In the genomic region with DNA sequence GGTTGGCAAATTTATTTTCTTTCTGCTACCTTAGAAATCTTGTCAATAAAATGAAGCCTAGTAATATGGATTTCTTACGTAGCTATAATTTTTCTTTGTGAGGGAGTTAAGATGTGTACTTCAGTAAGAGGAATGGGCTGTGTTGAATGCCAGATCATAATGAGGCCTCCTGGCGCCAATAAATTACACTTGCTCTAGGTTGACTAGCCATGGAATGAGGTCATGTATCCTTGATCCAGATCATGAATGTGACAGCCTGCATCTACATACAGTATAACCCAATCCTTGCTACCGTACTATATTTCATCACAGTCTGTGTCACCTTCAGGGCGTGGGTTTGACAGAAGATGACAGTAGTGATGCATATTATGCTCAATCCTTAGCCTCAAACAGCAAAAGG, we compare ENCODE assay signal across 27 cellular contexts. TPM values are rescaled to one million over a fixed set of nuclear protein-coding genes. Genes with fewer than 3 reads are reported as not detected.
DNase-seq lines count a peak whose midpoint lies in the region; ATAC-seq and TF ChIP-seq lines count a peak whose summit lies in the region.
"Had no signal": no experiment of that assay in that cellular context is flagged by ENCODE, and none has a peak within 500 bp of the region (broad histone marks: within the 10 kb centered on the region; RNA-seq: fewer than 3 reads in every experiment).

No MANE protein-coding gene starts in this region.

- no peak for ATAC-seq in gastroesophageal sphincter
- no peak for ATAC-seq in sciatic nerve
- ATAC-seq: left colon; natural killer cell treated with Interleukin-12 subunit alpha and Interleukin-12 subunit beta and Interleukin-15 and Interleukin-18, amount 100 ng/mL, for 72 hours; Panc1; stimulated activated naive B cell treated with anti-CD40 and anti-IgM and Interleukin-4, amounts not matched to agents 10 μg/mL and 1 μg/mL and 100 μg/mL, for 72 hours had no signal

- no peak overlapping the region for H3K4me3 Mint-ChIP-seq in activated T-cell treated with anti-CD3 and anti-CD28 coated beads, Interleukin-2, amount 50 U/mL, for 24 hours
- H3K4me3 Mint-ChIP-seq: activated CD4-positive, alpha-beta memory T cell treated with anti-CD3 and anti-CD28 coated beads for 36 hours; central memory CD8-positive, alpha-beta T cell; natural killer cell treated with Interleukin-12 subunit alpha and Interleukin-12 subunit beta and Interleukin-15 and Interleukin-18, amount 100 ng/mL, for 72 hours; stimulated activated naive B cell treated with anti-CD40 and anti-IgM and Interleukin-4, amounts not matched to agents 10 μg/mL and 1 μg/mL and 100 μg/mL, for 72 hours; T-helper 2 cell treated with Interferon-gamma antibody and Interleukin-4, amounts not matched to agents 5 μg/mL and 100 μg/mL, for 36 hours had no signal

- H3K36me3 Mint-ChIP-seq in activated T-cell treated with anti-CD3 and anti-CD28 coated beads, Interleukin-2, amount 50 U/mL, for 24 hours (ENCODE audit: low read depth): no peaks in the 10 kb centered on the region
- H3K36me3 Mint-ChIP-seq: activated CD4-positive, alpha-beta memory T cell treated with anti-CD3 and anti-CD28 coated beads for 36 hours; natural killer cell treated with Interleukin-12 subunit alpha and Interleukin-12 subunit beta and Interleukin-15 and Interleukin-18, amount 100 ng/mL, for 72 hours; stimulated activated naive B cell treated with anti-CD40 and anti-IgM and Interleukin-4, amounts not matched to agents 10 μg/mL and 1 μg/mL and 100 μg/mL, for 72 hours had no signal

- intact Hi-C loops in breast epithelium (cut with DNase I; ENCODE audit: low total_unique reads): loop anchor here (10.0 kb wide), 1 partner anchor 456 kb away; no protein-coding TSS in a partner anchor
- intact Hi-C loops in sciatic nerve (cut with DNase I): no loop called here

- H3K27me3 ChIP-seq in breast epithelium: peaks cover 0 to 23% of the 10 kb centered on the region in 2 donors
- no peaks in the 10 kb centered on the region for H3K27me3 ChIP-seq in gastroesophageal sphincter

- TF ChIP-seq EP300 in gastroesophageal sphincter (IDR thresholded peaks at IDR 0.05): no peak

- POLR2A ChIA-PET in HEK293T (lab: Yijun Ruan, JAX): no interaction called here

- H3K4me1 ChIP-seq in breast epithelium (peaks cover 0 to 5% of the 10 kb centered on the region in 2 donors), gastroesophageal sphincter (peaks cover 0 to 30% (median 0%) of the 10 kb centered on the region in 3 donors)
- H3K4me1 ChIP-seq: BLaER1 had no signal

- H3K4me1 Mint-ChIP-seq in activated T-cell treated with anti-CD3 and anti-CD28 coated beads, Interleukin-2, amount 50 U/mL, for 24 hours (ENCODE audit: low read depth): peaks cover 10% of the 10 kb centered on the region
- H3K4me1 Mint-ChIP-seq: central memory CD8-positive, alpha-beta T cell; stimulated activated naive B cell treated with anti-CD40 and anti-IgM and Interleukin-4, amounts not matched to agents 10 μg/mL and 1 μg/mL and 100 μg/mL, for 72 hours had no signal

- H3K36me3 ChIP-seq in breast epithelium (no peaks in the 10 kb centered on the region), gastroesophageal sphincter (no peaks in the 10 kb centered on the region)
- H3K36me3 ChIP-seq: BLaER1 had no signal

- H3K27me3 Mint-ChIP-seq in activated T-cell treated with anti-CD3 and anti-CD28 coated beads, Interleukin-2, amount 50 U/mL, for 24 hours: peaks cover 56% of the 10 kb centered on the region
- H3K27me3 Mint-ChIP-seq: central memory CD8-positive, alpha-beta T cell had no signal

- H3K9me3 Mint-ChIP-seq in activated T-cell treated with anti-CD3 and anti-CD28 coated beads, Interleukin-2, amount 50 U/mL, for 24 hours: no peaks in the 10 kb centered on the region
- H3K9me3 Mint-ChIP-seq: activated CD4-positive, alpha-beta memory T cell treated with anti-CD3 and anti-CD28 coated beads for 36 hours; central memory CD8-positive, alpha-beta T cell; natural killer cell treated with Interleukin-12 subunit alpha and Interleukin-12 subunit beta and Interleukin-15 and Interleukin-18, amount 100 ng/mL, for 72 hours; stimulated activated naive B cell treated with anti-CD40 and anti-IgM and Interleukin-4, amounts not matched to agents 10 μg/mL and 1 μg/mL and 100 μg/mL, for 72 hours; T-helper 2 cell treated with Interferon-gamma antibody and Interleukin-4, amounts not matched to agents 5 μg/mL and 100 μg/mL, for 36 hours; type B pancreatic cell had no signal

- CTCF ChIA-PET in HEK293T (lab: Yijun Ruan, JAX): no interaction called here

- DNase-seq in Caki2 (ENCODE audit: low read depth) (peak; percentile 7), HEK293T (ENCODE audit: extremely low spot score) (peak; percentile 18), NCI-H446 (lab: John Stamatoyannopoulos, UW) (peak; percentile 51 to 69), fibroblast of the aortic adventitia (ENCODE audit: low read depth) (peak; percentile 9), breast epithelium (ENCODE audit: low spot score in 2 of 2) (no peak), sciatic nerve (ENCODE audit: low spot score) (no peak)
- DNase-seq in activated T-cell treated with anti-CD3 and anti-CD28 coated beads, Interleukin-2, amount 50 U/mL, for 24 hours: no peak
- DNase-seq: activated CD4-positive, alpha-beta memory T cell treated with anti-CD3 and anti-CD28 coated beads for 36 hours; activated CD4-positive, alpha-beta T cell treated with anti-CD3 and anti-CD28 coated beads for 1 hour; activated naive CD4-positive, alpha-beta T cell treated with Interleukin-2 at 50 U/mL for 16 hours; DMS79 treated with DMSO at 0.1 percent for 48 hours; erythroblast; foreskin fibroblast; HCEC 1CT; left colon; mammary epithelial cell; NCI-H2081 treated with DMSO at 0.1 percent for 48 hours; NCI-H524; SIG-M5; stimulated activated naive B cell treated with anti-CD40 and anti-IgM and Interleukin-4, amounts not matched to agents 10 μg/mL and 1 μg/mL and 100 μg/mL, for 72 hours had no signal

- in situ Hi-C loops in Caki2 (cut with HindIII; ENCODE audit: low pct_unique_long_range_greater_than_20kb, low sequenced_read_pairs): no loop called here

- no peak for TF ChIP-seq CTCF in fibroblast of the aortic adventitia (IDR thresholded peaks at IDR 0.05; ENCODE audit: insufficient read depth, low read length)
- TF ChIP-seq CTCF in breast epithelium (IDR thresholded peaks at IDR 0.05): no peak
- TF ChIP-seq CTCF in gastroesophageal sphincter (IDR thresholded peaks at IDR 0.05): no peak

- H3K9me3 ChIP-seq in breast epithelium: no peaks in the 10 kb centered on the region
- H3K9me3 ChIP-seq in gastroesophageal sphincter: no peaks in the 10 kb centered on the region
- H3K9me3 ChIP-seq: BLaER1 had no signal

- H3K27ac ChIP-seq in breast epithelium (no peak overlapping the region), gastroesophageal sphincter (no peak overlapping the region)
- H3K27ac ChIP-seq: BLaER1 had no signal

- no peak overlapping the region for H3K27ac Mint-ChIP-seq in activated T-cell treated with anti-CD3 and anti-CD28 coated beads, Interleukin-2, amount 50 U/mL, for 24 hours
- H3K27ac Mint-ChIP-seq: activated CD4-positive, alpha-beta memory T cell treated with anti-CD3 and anti-CD28 coated beads for 36 hours; natural killer cell treated with Interleukin-12 subunit alpha and Interleukin-12 subunit beta and Interleukin-15 and Interleukin-18, amount 100 ng/mL, for 72 hours; stimulated activated naive B cell treated with anti-CD40 and anti-IgM and Interleukin-4, amounts not matched to agents 10 μg/mL and 1 μg/mL and 100 μg/mL, for 72 hours; T-helper 2 cell treated with Interferon-gamma antibody and Interleukin-4, amounts not matched to agents 5 μg/mL and 100 μg/mL, for 36 hours; type B pancreatic cell had no signal

- TF ChIP-seq POLR2A in breast epithelium (IDR thresholded peaks at IDR 0.05) (no peak), gastroesophageal sphincter (IDR thresholded peaks at IDR 0.05) (no peak)

- 81 to 82% methylated on average over 2 to 3 of the region's 4 CpGs for WGBS in gastroesophageal sphincter (ENCODE audit: low coverage in 1 of 2), 2 donors

- no peak overlapping the region for H3K4me3 ChIP-seq in fibroblast of the aortic adventitia (ENCODE audit: low read depth, low read length)
- no peak overlapping the region for H3K4me3 ChIP-seq in breast epithelium
- H3K4me3 ChIP-seq in gastroesophageal sphincter: no peak overlapping the region
- H3K4me3 ChIP-seq: BLaER1 had no signal

TF ChIP-seq in HEK293T, 16 proteins besides CTCF, POLR2A, EP300 and RAD21:
- TF ChIP-seq ELF4 (IDR thresholded peaks at IDR 0.05) (no peak), TARDBP (IDR thresholded peaks at IDR 0.05) (no peak), ARNT (IDR thresholded peaks at IDR 0.05) (no peak), CTBP1 (IDR thresholded peaks at IDR 0.05; ENCODE audit: borderline replicate concordance) (no peak), LEF1 (IDR thresholded peaks at IDR 0.05; ENCODE audit: borderline replicate concordance) (no peak)

RNA-seq across cellular contexts. Expression of a gene that starts 36.2 kb away (rescaled TPM):
- 2.4 TPM in 2 replicates for total RNA-seq in Caki2 (2014; rRNA removed; shearing (Covaris generic); ENCODE audit: low replicate concordance)
- total RNA-seq in fibroblast of the aortic adventitia (ENCODE audit: low replicate concordance): 1.6 and 11.6 TPM in 2 replicates
- total RNA-seq in breast epithelium: 10 to 100 TPM in 1 of 3 donors, 1 to 10 TPM in 2; 8.5 to 11.2 (median 8.8) TPM
- 10 to 100 TPM in 1 of 4 donors, 1 to 10 TPM in 3; 4.7 to 12.3 (median 6.6) TPM for total RNA-seq in gastroesophageal sphincter
- 20.2 TPM for total RNA-seq in sciatic nerve

Comparison
In these comparisons a context has a peak if more than half of its experiments do, and no peak if none do; other contexts are left out.
1. DNase-seq: peak in Caki2 (single experiment), HEK293T (single experiment), NCI-H446 (2 of 2) and fibroblast of the aortic adventitia (single experiment); none in breast epithelium (0 of 2), activated T-cell treated with anti-CD3 and anti-CD28 coated beads, Interleukin-2, amount 50 U/mL, for 24 hours (single experiment) and sciatic nerve (single experiment).